Comparison of ENCODE assay signal across 1 cellular context in the genomic region with DNA sequence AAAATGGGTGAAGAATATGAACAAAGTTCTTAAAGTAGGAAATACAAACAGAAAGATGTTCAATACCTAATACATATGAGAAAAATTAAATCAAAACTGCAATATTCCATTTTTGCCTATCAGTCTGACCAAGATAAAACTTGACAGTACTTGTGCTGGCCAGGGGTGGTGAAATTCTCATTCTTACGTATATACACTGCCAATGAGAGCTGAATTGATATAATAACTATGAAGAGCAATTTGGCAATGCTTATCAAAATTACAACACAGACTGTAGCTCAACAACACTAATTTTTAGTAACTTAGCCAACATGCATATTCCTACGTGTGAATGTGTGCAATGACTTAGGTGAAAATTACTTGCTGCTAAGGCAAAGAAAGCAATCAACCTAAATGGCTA.
TF ChIP-seq lines count a peak whose summit lies in the region.

No MANE protein-coding gene starts in this region.

TF ChIP-seq in K562, 482 proteins besides CTCF, POLR2A, EP300 and RAD21 (continued from another document):
- no peak for TF ChIP-seq THAP12 (CRISPR knock-in tag; IDR thresholded peaks at IDR 0.05)
- no peak for TF ChIP-seq ZC3H11A (IDR thresholded peaks at IDR 0.05; ENCODE audit: low read depth, low read length)
- no peak for TF ChIP-seq NRF1 (conservative IDR thresholded peaks at IDR 0.05 in 1 of 2, IDR thresholded peaks at IDR 0.05 in 1 of 2)
- TF ChIP-seq, protein P1, sequence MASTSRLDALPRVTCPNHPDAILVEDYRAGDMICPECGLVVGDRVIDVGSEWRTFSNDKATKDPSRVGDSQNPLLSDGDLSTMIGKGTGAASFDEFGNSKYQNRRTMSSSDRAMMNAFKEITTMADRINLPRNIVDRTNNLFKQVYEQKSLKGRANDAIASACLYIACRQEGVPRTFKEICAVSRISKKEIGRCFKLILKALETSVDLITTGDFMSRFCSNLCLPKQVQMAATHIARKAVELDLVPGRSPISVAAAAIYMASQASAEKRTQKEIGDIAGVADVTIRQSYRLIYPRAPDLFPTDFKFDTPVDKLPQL (IDR thresholded peaks at IDR 0.05; ENCODE audit: extremely low read depth, insufficient read length): no peak
- TF ChIP-seq ZNF347 (CRISPR knock-in tag; IDR thresholded peaks at IDR 0.05; ENCODE audit: low read depth): no peak
- no peak for TF ChIP-seq ZNF140 (CRISPR knock-in tag; IDR thresholded peaks at IDR 0.05)
- TF ChIP-seq ZNF134 (CRISPR knock-in tag; conservative IDR thresholded peaks at IDR 0.05): no peak
- no peak for TF ChIP-seq GTF2F1 (IDR thresholded peaks at IDR 0.05; ENCODE audit: low read depth, low read length)
- TF ChIP-seq RCOR1 (IDR thresholded peaks at IDR 0.05; ENCODE audit: borderline replicate concordance in 1 of 2, low read depth in 2 of 2, low read length in 2 of 2): no peak
- TF ChIP-seq, protein P2, sequence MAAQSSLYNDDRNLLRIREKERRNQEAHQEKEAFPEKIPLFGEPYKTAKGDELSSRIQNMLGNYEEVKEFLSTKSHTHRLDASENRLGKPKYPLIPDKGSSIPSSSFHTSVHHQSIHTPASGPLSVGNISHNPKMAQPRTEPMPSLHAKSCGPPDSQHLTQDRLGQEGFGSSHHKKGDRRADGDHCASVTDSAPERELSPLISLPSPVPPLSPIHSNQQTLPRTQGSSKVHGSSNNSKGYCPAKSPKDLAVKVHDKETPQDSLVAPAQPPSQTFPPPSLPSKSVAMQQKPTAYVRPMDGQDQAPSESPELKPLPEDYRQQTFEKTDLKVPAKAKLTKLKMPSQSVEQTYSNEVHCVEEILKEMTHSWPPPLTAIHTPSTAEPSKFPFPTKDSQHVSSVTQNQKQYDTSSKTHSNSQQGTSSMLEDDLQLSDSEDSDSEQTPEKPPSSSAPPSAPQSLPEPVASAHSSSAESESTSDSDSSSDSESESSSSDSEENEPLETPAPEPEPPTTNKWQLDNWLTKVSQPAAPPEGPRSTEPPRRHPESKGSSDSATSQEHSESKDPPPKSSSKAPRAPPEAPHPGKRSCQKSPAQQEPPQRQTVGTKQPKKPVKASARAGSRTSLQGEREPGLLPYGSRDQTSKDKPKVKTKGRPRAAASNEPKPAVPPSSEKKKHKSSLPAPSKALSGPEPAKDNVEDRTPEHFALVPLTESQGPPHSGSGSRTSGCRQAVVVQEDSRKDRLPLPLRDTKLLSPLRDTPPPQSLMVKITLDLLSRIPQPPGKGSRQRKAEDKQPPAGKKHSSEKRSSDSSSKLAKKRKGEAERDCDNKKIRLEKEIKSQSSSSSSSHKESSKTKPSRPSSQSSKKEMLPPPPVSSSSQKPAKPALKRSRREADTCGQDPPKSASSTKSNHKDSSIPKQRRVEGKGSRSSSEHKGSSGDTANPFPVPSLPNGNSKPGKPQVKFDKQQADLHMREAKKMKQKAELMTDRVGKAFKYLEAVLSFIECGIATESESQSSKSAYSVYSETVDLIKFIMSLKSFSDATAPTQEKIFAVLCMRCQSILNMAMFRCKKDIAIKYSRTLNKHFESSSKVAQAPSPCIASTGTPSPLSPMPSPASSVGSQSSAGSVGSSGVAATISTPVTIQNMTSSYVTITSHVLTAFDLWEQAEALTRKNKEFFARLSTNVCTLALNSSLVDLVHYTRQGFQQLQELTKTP (IDR thresholded peaks at IDR 0.05; ENCODE audit: low read depth in 1 of 2, partially characterized antibody in 2 of 2): no peak
- TF ChIP-seq ZNF79 (CRISPR knock-in tag; IDR thresholded peaks at IDR 0.05; ENCODE audit: low read depth): no peak
